Comparison of ENCODE assay signal across 8 cellular contexts in the genomic region with DNA sequence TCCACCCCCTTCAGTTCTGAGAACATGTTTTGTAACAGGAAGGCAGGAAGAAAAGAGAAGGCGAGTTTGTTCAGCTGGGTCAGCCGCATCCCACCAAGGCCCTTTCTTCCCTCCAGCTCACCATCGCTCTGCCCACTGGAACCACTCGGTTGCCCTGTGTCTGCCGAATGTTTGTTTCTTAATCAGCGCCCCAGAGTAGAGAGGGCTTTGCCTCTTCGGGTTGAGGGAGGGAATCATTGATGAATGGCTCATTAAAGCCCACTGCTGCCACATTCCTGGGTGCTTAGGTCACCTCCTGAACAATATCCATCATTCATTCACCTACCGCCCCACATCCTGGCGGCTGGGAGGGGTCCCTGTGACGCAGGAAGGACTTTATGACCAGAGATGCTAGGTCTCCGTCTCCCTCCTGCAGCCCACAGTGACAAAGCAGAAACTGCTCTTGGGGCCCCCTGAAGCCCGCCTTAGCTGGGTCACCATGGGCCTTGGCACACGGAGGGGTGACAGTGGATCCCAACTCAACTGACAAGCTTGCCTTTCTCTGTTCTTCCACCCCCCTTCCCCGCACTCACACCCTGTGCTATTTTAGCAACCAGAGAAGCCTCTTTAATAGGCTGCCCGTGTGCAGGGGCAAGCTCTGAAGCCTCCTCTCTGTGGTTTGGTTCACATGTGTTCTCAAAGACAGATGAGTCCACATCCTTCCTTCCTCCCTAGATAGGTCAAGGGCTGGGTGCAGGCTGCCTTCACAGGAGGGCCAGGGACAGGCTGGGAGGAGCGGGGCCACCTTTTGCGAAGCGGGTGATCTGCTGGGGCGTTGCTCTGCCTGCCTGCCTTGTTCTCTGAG. TPM values are rescaled to one million over a fixed set of nuclear protein-coding genes. Genes with fewer than 3 reads are reported as not detected.
A peak's percentile ranks its signal among the peaks of the same experiment; 100 is the strongest.
DNase-seq lines count a peak whose midpoint lies in the region; TF ChIP-seq lines count a peak whose summit lies in the region.

No MANE protein-coding gene starts in this region.

- WGBS in prostate gland = 49% methylated on average over 19 of the region's 19 CpGs

- no peaks in the 10 kb centered on the region for H3K27me3 Mint-ChIP-seq in activated T-cell treated with anti-CD3 and anti-CD28 coated beads, Interleukin-2, amount 50 U/mL, for 24 hours

- no peak for TF ChIP-seq POLR2A in prostate gland (IDR thresholded peaks at IDR 0.05)

- H3K36me3 Mint-ChIP-seq in activated T-cell treated with anti-CD3 and anti-CD28 coated beads, Interleukin-2, amount 50 U/mL, for 24 hours (ENCODE audit: low read depth) = peaks cover 39% of the 10 kb centered on the region

- peak overlapping the region; percentile 78 for H3K27ac Mint-ChIP-seq in activated T-cell treated with anti-CD3 and anti-CD28 coated beads, Interleukin-2, amount 50 U/mL, for 24 hours

- H3K36me3 ChIP-seq in prostate gland = no peaks in the 10 kb centered on the region

- in situ Hi-C loops in KBM-7 (cut with MboI; ENCODE audit: low pct_unique_long_range_greater_than_20kb, low sequenced_read_pairs) = no loop called here

- H3K27ac ChIP-seq in prostate gland = peak overlapping the region; percentile 72 to 74

- H3K4me3 Mint-ChIP-seq in activated T-cell treated with anti-CD3 and anti-CD28 coated beads, Interleukin-2, amount 50 U/mL, for 24 hours = peak overlapping the region; percentile 10

- intact Hi-C loops in prostate gland (cut with DNase I) = loop anchor here (5.0 kb wide), 1 partner anchor 41 kb away; no protein-coding TSS in a partner anchor

- no peaks in the 10 kb centered on the region for H3K4me1 ChIP-seq in prostate gland (replicated peaks)

- no peak for TF ChIP-seq CTCF in GM10266 (IDR thresholded peaks at IDR 0.05; ENCODE audit: control insufficient read depth, insufficient read depth, low read depth, missing control alignments)
- no peak for TF ChIP-seq CTCF in prostate gland (IDR thresholded peaks at IDR 0.05)

- no peaks in the 10 kb centered on the region for H3K9me3 ChIP-seq in prostate gland

- H3K4me1 Mint-ChIP-seq in activated T-cell treated with anti-CD3 and anti-CD28 coated beads, Interleukin-2, amount 50 U/mL, for 24 hours (ENCODE audit: low read depth) = peaks cover 62% of the 10 kb centered on the region

- no peaks in the 10 kb centered on the region for H3K27me3 ChIP-seq in prostate gland (replicated peaks; ENCODE audit: insufficient read depth)

- peak; percentile 62 for DNase-seq in GM10266 (ENCODE audit: extremely low spot score)
- peak; percentile 90 for DNase-seq in KBM-7
- peak; percentile 44 for DNase-seq in activated T-cell treated with anti-CD3 and anti-CD28 coated beads, Interleukin-2, amount 50 U/mL, for 24 hours
- DNase-seq in glomerular visceral epithelial cell (ENCODE audit: extremely low spot score) = peak; percentile 97
- no peak for DNase-seq in prostate gland (ENCODE audit: low spot score)
- no peak for DNase-seq in NCI-H146 (lab: John Stamatoyannopoulos, UW)
- DNase-seq in SHP77 treated with DMSO at 0.1 percent for 48 hours (lab: John Stamatoyannopoulos, UW) = no peak
- no peak for DNase-seq in amniotic stem cell (lab: John Stamatoyannopoulos, UW)

- H3K4me3 ChIP-seq in prostate gland = no peak overlapping the region

- no peaks in the 10 kb centered on the region for H3K9me3 Mint-ChIP-seq in activated T-cell treated with anti-CD3 and anti-CD28 coated beads, Interleukin-2, amount 50 U/mL, for 24 hours

RNA-seq across cellular contexts. Expression of a gene that starts 46.2 kb away (rescaled TPM):
- 100 to 1,000 TPM; 312 to 330 TPM for total RNA-seq in prostate gland

RNA-seq across cellular contexts. Expression of a gene that starts 50.7 kb away (rescaled TPM):
- 1 to 10 TPM; 2.3 to 6.0 TPM for total RNA-seq in prostate gland

Comparison
In these comparisons a context has a peak if more than half of its experiments do, and no peak if none do; other contexts are left out.
1. DNase-seq: peak in GM10266 (single experiment), KBM-7 (single experiment), activated T-cell treated with anti-CD3 and anti-CD28 coated beads, Interleukin-2, amount 50 U/mL, for 24 hours (single experiment) and glomerular visceral epithelial cell (single experiment); none in prostate gland (single experiment), NCI-H146 (single experiment), SHP77 treated with DMSO at 0.1 percent for 48 hours (single experiment) and amniotic stem cell (single experiment).